In the genomic region with DNA sequence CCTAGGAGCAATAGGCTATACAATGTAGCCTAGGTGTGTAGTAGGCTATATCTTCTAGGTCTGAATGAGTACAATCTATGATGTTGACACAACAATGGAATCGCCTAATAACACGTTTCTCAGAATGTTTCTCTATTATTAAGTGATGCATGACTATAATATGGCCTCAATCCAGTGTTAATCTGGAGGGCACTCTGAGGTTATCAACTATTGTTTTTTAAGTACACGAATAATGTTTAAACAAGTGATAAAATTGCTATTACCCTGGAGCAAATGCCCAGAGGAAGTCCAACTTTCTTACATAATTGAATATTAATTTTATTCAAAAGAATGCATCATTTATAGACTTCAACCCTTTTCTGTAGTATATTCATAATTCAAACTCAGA, we compare ENCODE assay signal across 22 cellular contexts.
"Had no signal": no experiment of that assay in that cellular context is flagged by ENCODE, and none has a peak within 500 bp of the region (broad histone marks: within the 10 kb centered on the region; RNA-seq: fewer than 3 reads in every experiment).

No MANE protein-coding gene starts in this region.

- H3K9me3 ChIP-seq: colonic mucosa, gastrocnemius medialis, ovary, psoas muscle, sigmoid colon, testis, upper lobe of right lung, vagina had no signal

- ATAC-seq: gastrocnemius medialis; natural killer cell; psoas muscle; right cardiac atrium; stimulated activated memory B cell treated with anti-CD40 and anti-IgM and Interleukin-4, amounts not matched to agents 10 μg/mL and 1 μg/mL and 100 μg/mL, for 72 hours; stimulated activated naive CD8-positive, alpha-beta T cell treated with anti-CD3 and anti-CD28 coated beads, Interleukin-15, Interleukin-2, amounts not matched to agents 100 U/mL and 50 U/mL, for 24 hours; upper lobe of right lung had no signal

- H3K27me3 ChIP-seq: colonic mucosa, gastrocnemius medialis, ovary, sigmoid colon, spleen, testis, tibial nerve, upper lobe of right lung, vagina had no signal

- H3K36me3 ChIP-seq: colonic mucosa, gastrocnemius medialis, ovary, sigmoid colon, spleen, upper lobe of right lung, vagina had no signal

- H3K27ac ChIP-seq: colonic mucosa, gastrocnemius medialis, ovary, psoas muscle, sigmoid colon, spleen, testis, tibial nerve, upper lobe of right lung, vagina had no signal

- DNase-seq: colonic mucosa; effector CD8-positive, alpha-beta T cell; gastrocnemius medialis; head of caudate nucleus; natural killer cell; occipital lobe; ovary; posterior cingulate gyrus; psoas muscle; right cardiac atrium; sigmoid colon; spleen; stimulated activated CD4-positive, alpha-beta T cell treated with anti-CD3 and anti-CD28 coated beads, Interleukin-4, amount 100 ng/mL, for 4 hours; stimulated activated naive CD8-positive, alpha-beta T cell treated with anti-CD3 and anti-CD28 coated beads, Interleukin-15, Interleukin-2, amounts not matched to agents 100 U/mL and 50 U/mL, for 24 hours; substantia nigra; testis; upper lobe of right lung had no signal

- FAIRE-seq: keratinocyte had no signal

- H3K4me3 ChIP-seq: colonic mucosa, gastrocnemius medialis, lung, ovary, psoas muscle, sigmoid colon, spleen, testis, tibial nerve, upper lobe of right lung, vagina had no signal

- H3K4me1 ChIP-seq: colonic mucosa, gastrocnemius medialis, psoas muscle, sigmoid colon, spleen, testis, tibial nerve, upper lobe of right lung, vagina had no signal
